ENCODE assay signal across 1 cellular context in genomic region chr5:173778152-173778782, GRCh38.
TF ChIP-seq lines count a peak whose summit lies in the region.

No MANE protein-coding gene starts in this region.

TF ChIP-seq in K562, 482 proteins besides CTCF, POLR2A, EP300 and RAD21 (continued from another document):
- TF ChIP-seq ZNF280A (IDR thresholded peaks at IDR 0.05; ENCODE audit: low read depth, partially characterized antibody) (no peak), STAG1 (CRISPR knock-in tag; IDR thresholded peaks at IDR 0.05; ENCODE audit: borderline replicate concordance) (no peak), SMARCC2 (IDR thresholded peaks at IDR 0.05; ENCODE audit: low read depth) (no peak), MIER1 (IDR thresholded peaks at IDR 0.05; ENCODE audit: low read depth) (no peak), ELK3 (CRISPR knock-in tag; IDR thresholded peaks at IDR 0.05) (no peak), MTA3 (IDR thresholded peaks at IDR 0.05; ENCODE audit: borderline replicate concordance) (no peak), ATF6 (CRISPR knock-in tag; IDR thresholded peaks at IDR 0.05) (no peak), MEF2D (tag; conservative IDR thresholded peaks at IDR 0.05; ENCODE audit: low read depth) (peak; percentile 72; the same call in 1 of the 2 replicates), CREB3 (tag; conservative IDR thresholded peaks at IDR 0.05; ENCODE audit: low read depth) (peak; percentile 74; the same call in 1 of the 2 replicates), MLLT1 (IDR thresholded peaks at IDR 0.05) (no peak), USF1 (CRISPR knock-in tag; IDR thresholded peaks at IDR 0.05) (no peak), GATAD2B (IDR thresholded peaks at IDR 0.05; ENCODE audit: borderline replicate concordance) (no peak), ZFP30 (CRISPR knock-in tag; IDR thresholded peaks at IDR 0.05; ENCODE audit: borderline replicate concordance) (no peak), ZKSCAN8 (CRISPR knock-in tag; IDR thresholded peaks at IDR 0.05) (peak; percentile 35; the same call in 1 of the 2 replicates), CBX2 (IDR thresholded peaks at IDR 0.05; ENCODE audit: insufficient read depth, low read length, poor library complexity, severe bottlenecking) (no peak), TBP (optimal IDR thresholded peaks at IDR 0.05; ENCODE audit: low read depth, low read length) (no peak), ZNF324 (CRISPR knock-in tag; IDR thresholded peaks at IDR 0.05) (0 out of 2 replicates have a peak, but pooled peaks have one; percentile 23), ZSCAN32 (CRISPR knock-in tag; IDR thresholded peaks at IDR 0.05) (no peak), TCFL5 (CRISPR knock-in tag; conservative IDR thresholded peaks at IDR 0.05) (peak; percentile 80), DIDO1 (tag; IDR thresholded peaks at IDR 0.05; ENCODE audit: low read depth) (no peak), SMARCB1 (IDR thresholded peaks at IDR 0.05; ENCODE audit: insufficient read length, low read depth) (no peak), ZNF165 (CRISPR knock-in tag; IDR thresholded peaks at IDR 0.05; ENCODE audit: borderline replicate concordance) (peak; percentile 81; the same call in 1 of the 2 replicates), FUS (optimal IDR thresholded peaks at IDR 0.05; ENCODE audit: low read depth, low read length) (no peak), ZNF124 (CRISPR knock-in tag; IDR thresholded peaks at IDR 0.05) (no peak), SETDB1 (IDR thresholded peaks at IDR 0.05; ENCODE audit: low read length) (no peak), ZNF280B (CRISPR knock-in tag; IDR thresholded peaks at IDR 0.05) (no peak), SRSF3 (IDR thresholded peaks at IDR 0.05; ENCODE audit: insufficient read depth, low read length) (no peak), GTF2F1 (IDR thresholded peaks at IDR 0.05; ENCODE audit: low read depth, low read length) (no peak), GABPB1 (CRISPR knock-in tag; IDR thresholded peaks at IDR 0.05) (no peak), PTBP1 (IDR thresholded peaks at IDR 0.05; ENCODE audit: low read depth, low read length) (no peak), HMGXB4 (CRISPR knock-in tag; IDR thresholded peaks at IDR 0.05) (no peak), RBFOX2 (IDR thresholded peaks at IDR 0.05; ENCODE audit: low read depth, low read length) (no peak), BRF2 (IDR thresholded peaks at IDR 0.05; ENCODE audit: borderline replicate concordance, insufficient read depth, insufficient read length) (no peak), ZNF695 (CRISPR knock-in tag; IDR thresholded peaks at IDR 0.05) (no peak), RHOXF2B (CRISPR knock-in tag; conservative IDR thresholded peaks at IDR 0.05) (no peak), ZEB2 (IDR thresholded peaks at IDR 0.05) (no peak)
